Comparison of ENCODE assay signal across 8 cellular contexts in genomic region chr17:49407981-49408501, GRCh38. TPM values are rescaled to one million over a fixed set of nuclear protein-coding genes. Genes with fewer than 3 reads are reported as not detected.
DNase-seq lines count a peak whose midpoint lies in the region; ATAC-seq, FAIRE-seq and TF ChIP-seq lines count a peak whose summit lies in the region.

No MANE protein-coding gene starts in this region.

- no peaks in the 10 kb centered on the region; the same call in 1 of the 2 replicates for H3K79me2 ChIP-seq in OCI-LY7 (ENCODE audit: insufficient read depth, low read depth, low read length)

- H3K4me1 ChIP-seq in OCI-LY7 (ENCODE audit: insufficient read depth, low read length, poor library complexity, severe bottlenecking) = peaks cover 18% of the 10 kb centered on the region

- no peak for TF ChIP-seq POLR2A in GM12892 (IDR thresholded peaks at IDR 0.05; ENCODE audit: low read depth, low read length)
- TF ChIP-seq POLR2A in erythroblast (IDR thresholded peaks at IDR 0.05; ENCODE audit: low read length) = no peak

- H3K9me3 ChIP-seq in OCI-LY7 (ENCODE audit: low read length) = no peaks in the 10 kb centered on the region

- no peaks in the 10 kb centered on the region for H3K27me3 Mint-ChIP-seq in naive thymus-derived CD8-positive, alpha-beta T cell
- no peaks in the 10 kb centered on the region for H3K27me3 Mint-ChIP-seq in stimulated activated naive B cell treated with anti-CD40 and anti-IgM and Interleukin-4, amounts not matched to agents 10 μg/mL and 1 μg/mL and 100 μg/mL, for 72 hours

- peaks cover 18 to 56% (median 42%) of the 10 kb centered on the region in 4 donors for H3K4me1 Mint-ChIP-seq in naive thymus-derived CD8-positive, alpha-beta T cell
- peaks cover 42 to 64% of the 10 kb centered on the region in 2 donors for H3K4me1 Mint-ChIP-seq in stimulated activated naive B cell treated with anti-CD40 and anti-IgM and Interleukin-4, amounts not matched to agents 10 μg/mL and 1 μg/mL and 100 μg/mL, for 72 hours

- H3K27ac Mint-ChIP-seq in naive thymus-derived CD8-positive, alpha-beta T cell = peak overlapping the region in 8 of 10 donors; percentile 13 to 79 (median 60)
- H3K27ac Mint-ChIP-seq in stimulated activated naive B cell treated with anti-CD40 and anti-IgM and Interleukin-4, amounts not matched to agents 10 μg/mL and 1 μg/mL and 100 μg/mL, for 72 hours = no peak overlapping the region

- ATAC-seq in naive thymus-derived CD8-positive, alpha-beta T cell = peak; percentile 94 to 98
- ATAC-seq in stimulated activated naive B cell treated with anti-CD40 and anti-IgM and Interleukin-4, amounts not matched to agents 10 μg/mL and 1 μg/mL and 100 μg/mL, for 72 hours (replicated peaks) = peak; percentile 90 to 95
- no peak for ATAC-seq in HG03095 (IDR thresholded peaks at IDR 0.05; ENCODE audit: unreplicated experiment)

- TF ChIP-seq CTCF in OCI-LY7 (conservative IDR thresholded peaks at IDR 0.05; ENCODE audit: low read length) = peak; percentile 100

- H3K4me2 ChIP-seq in OCI-LY7 (ENCODE audit: low read length) = 0 out of 2 replicates have a peak overlapping the region, but pooled peaks have one; percentile 1

- peak overlapping the region; percentile 8; the same call in 1 of the 2 replicates for H2AFZ ChIP-seq in OCI-LY7 (ENCODE audit: low read length)

- H3K4me3 Mint-ChIP-seq in naive thymus-derived CD8-positive, alpha-beta T cell = no peak overlapping the region
- peak overlapping the region in 1 of 2 donors; percentile 25 for H3K4me3 Mint-ChIP-seq in stimulated activated naive B cell treated with anti-CD40 and anti-IgM and Interleukin-4, amounts not matched to agents 10 μg/mL and 1 μg/mL and 100 μg/mL, for 72 hours

- CTCF ChIA-PET in OCI-LY7 (lab: Charles Lee; ENCODE audit: unreplicated experiment) = interaction anchor here (0.6 to 1.5 kb wide), 4 partner anchors 9 to 148 kb away, joined by 3 to 5 read pairs (median 4); no protein-coding TSS in a partner anchor

- H3K36me3 ChIP-seq in OCI-LY7 (ENCODE audit: insufficient read depth, low read length) = peaks cover 97% of the 10 kb centered on the region

- peaks cover 14 to 98% (median 33%) of the 10 kb centered on the region in 3 donors for H3K36me3 Mint-ChIP-seq in naive thymus-derived CD8-positive, alpha-beta T cell
- H3K36me3 Mint-ChIP-seq in stimulated activated naive B cell treated with anti-CD40 and anti-IgM and Interleukin-4, amounts not matched to agents 10 μg/mL and 1 μg/mL and 100 μg/mL, for 72 hours = peaks cover 66 to 79% of the 10 kb centered on the region in 2 donors

- POLR2A ChIA-PET in OCI-LY7 (lab: Charles Lee) = no interaction called here
- POLR2A ChIA-PET in naive thymus-derived CD8-positive, alpha-beta T cell (lab: Charles Lee) = interaction anchor here (0.7 to 1.4 kb wide), 2 partner anchors 43 to 148 kb away, joined by 3 to 6 read pairs; no protein-coding TSS in a partner anchor

- H3K9me2 ChIP-seq in OCI-LY7 (ENCODE audit: insufficient read depth, low read length) = no peaks in the 10 kb centered on the region

- intact Hi-C loops in OCI-LY7 (cut with micrococcal nuclease; ENCODE audit: unreplicated experiment) = loop anchor here (1.0 kb wide), 1 partner anchor 148 kb away; no protein-coding TSS in a partner anchor

- H4K20me1 ChIP-seq in OCI-LY7 (ENCODE audit: insufficient read depth, low read length) = no peaks in the 10 kb centered on the region

- no peak overlapping the region for H3K27ac ChIP-seq in OCI-LY7 (ENCODE audit: low read depth, low read length, poor library complexity, severe bottlenecking)

- no peak overlapping the region for H3K4me3 ChIP-seq in Jurkat, Clone E6-1 (ENCODE audit: low read length)
- no peak overlapping the region for H3K4me3 ChIP-seq in OCI-LY7 (ENCODE audit: low read depth, low read length, poor library complexity, severe bottlenecking)

- no peaks in the 10 kb centered on the region for H3K9me3 Mint-ChIP-seq in naive thymus-derived CD8-positive, alpha-beta T cell
- H3K9me3 Mint-ChIP-seq in stimulated activated naive B cell treated with anti-CD40 and anti-IgM and Interleukin-4, amounts not matched to agents 10 μg/mL and 1 μg/mL and 100 μg/mL, for 72 hours = no peaks in the 10 kb centered on the region

- peak; percentile 79 for DNase-seq in GM12892 (ENCODE audit: insufficient read length)
- peak; percentile 84 for DNase-seq in Jurkat, Clone E6-1 (ENCODE audit: low read depth, low spot score)
- peak; percentile 82 for DNase-seq in OCI-LY7 (ENCODE audit: low spot score)
- DNase-seq in activated T-cell treated with anti-CD3 and anti-CD28 coated beads for 24 hours (ENCODE audit: low read depth) = peak; percentile 79
- peak; percentile 80 to 87 for DNase-seq in erythroblast (lab: John Stamatoyannopoulos, UW)
- peak; percentile 69 to 89 (median 82) for DNase-seq in naive thymus-derived CD8-positive, alpha-beta T cell
- peak; percentile 79 for DNase-seq in stimulated activated naive B cell treated with anti-CD40 and anti-IgM and Interleukin-4, amounts not matched to agents 10 μg/mL and 1 μg/mL and 100 μg/mL, for 72 hours

- BruUV-seq in OCI-LY7 (replicated peaks; lab: Mats Ljungman, UMichigan) = no TSS peak

- FAIRE-seq in GM12892 (lab: Jason Lieb, UNC) = peak; percentile 85

RNA-seq across cellular contexts. Expression of gene PHB1, which starts 6.6 kb away (rescaled TPM):
- 252 TPM for polyA plus RNA-seq in GM12892 (2012; ENCODE audit: missing spikeins)
- polyA plus RNA-seq in Jurkat, Clone E6-1 (2012; ENCODE audit: insufficient read depth, insufficient read length) = 284 TPM
- 131 and 137 TPM in 2 replicates for total RNA-seq in OCI-LY7 (2014; rRNA removed; shearing (Covaris generic))
- 175 and 217 TPM in 2 replicates for total RNA-seq in OCI-LY7 (2022)
- 10 to 100 TPM; 61.8 to 70.0 TPM for total RNA-seq in naive thymus-derived CD8-positive, alpha-beta T cell
- polyA plus RNA-seq in naive thymus-derived CD8-positive, alpha-beta T cell = 100 to 1,000 TPM; 156 to 196 (median 164) TPM

RNA-seq across cellular contexts. Expression of gene ZNF652, which starts 46.0 kb away (rescaled TPM):
- polyA plus RNA-seq in GM12892 (2012; ENCODE audit: missing spikeins) = 3.4 TPM
- polyA plus RNA-seq in Jurkat, Clone E6-1 (2012; ENCODE audit: insufficient read depth, insufficient read length) = 7.2 TPM
- 35.4 and 36.8 TPM in 2 replicates for total RNA-seq in OCI-LY7 (2014; rRNA removed; shearing (Covaris generic))
- total RNA-seq in OCI-LY7 (2022) = 69.7 and 81.0 TPM in 2 replicates
- 10 to 100 TPM; 56.5 to 62.2 TPM for total RNA-seq in naive thymus-derived CD8-positive, alpha-beta T cell
- 10 to 100 TPM; 19.9 to 20.8 (median 20.1) TPM for polyA plus RNA-seq in naive thymus-derived CD8-positive, alpha-beta T cell
